Comparison of ENCODE assay signal across 1 cellular context in genomic region chr3:49017978-49018706, GRCh38.
TF ChIP-seq lines count a peak whose summit lies in the region.

A gene with protein sequence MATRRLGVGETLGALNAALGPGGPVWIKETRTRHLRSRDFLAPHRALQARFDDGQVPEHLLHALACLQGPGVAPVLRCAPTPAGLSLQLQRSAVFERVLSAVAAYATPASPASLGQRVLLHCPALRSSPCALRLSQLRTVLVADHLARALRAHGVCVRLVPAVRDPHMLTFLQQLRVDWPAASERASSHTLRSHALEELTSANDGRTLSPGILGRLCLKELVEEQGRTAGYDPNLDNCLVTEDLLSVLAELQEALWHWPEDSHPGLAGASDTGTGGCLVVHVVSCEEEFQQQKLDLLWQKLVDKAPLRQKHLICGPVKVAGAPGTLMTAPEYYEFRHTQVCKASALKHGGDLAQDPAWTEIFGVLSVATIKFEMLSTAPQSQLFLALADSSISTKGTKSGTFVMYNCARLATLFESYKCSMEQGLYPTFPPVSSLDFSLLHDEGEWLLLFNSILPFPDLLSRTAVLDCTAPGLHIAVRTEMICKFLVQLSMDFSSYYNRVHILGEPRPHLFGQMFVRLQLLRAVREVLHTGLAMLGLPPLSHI (minus strand): TSS chr3:49018580. CDS start chr3:49018564, 16 bp downstream.

TF ChIP-seq in IMR-90, 13 proteins besides CTCF, POLR2A, EP300 and RAD21 (continued from another document):
- TF ChIP-seq NFE2L2 (IDR thresholded peaks at IDR 0.05; ENCODE audit: low read depth, low read length) (no peak), RCOR1 (IDR thresholded peaks at IDR 0.05; ENCODE audit: insufficient replicate concordance, low read length) (no peak), BHLHE40 (IDR thresholded peaks at IDR 0.05; ENCODE audit: low read depth, low read length) (no peak), RFX5 (IDR thresholded peaks at IDR 0.05; ENCODE audit: low read depth, low read length) (no peak), USF2 (IDR thresholded peaks at IDR 0.05; ENCODE audit: low read depth, low read length) (no peak), ELK1 (IDR thresholded peaks at IDR 0.05; ENCODE audit: borderline replicate concordance, low read depth, low read length) (no peak), MAFK (IDR thresholded peaks at IDR 0.05; ENCODE audit: low read depth, low read length) (no peak)
TF ChIP-seq in IMR-90: peak in this region for 2.
